In genomic region chr6:26019261-26019845, GRCh38 we compare ENCODE assay signal across 11 cellular contexts. TPM values are rescaled to one million over a fixed set of nuclear protein-coding genes. Genes with fewer than 3 reads are reported as not detected.
DNase-seq lines count a peak whose midpoint lies in the region; ATAC-seq and TF ChIP-seq lines count a peak whose summit lies in the region.
"Had no signal": no experiment of that assay in that cellular context is flagged by ENCODE, and none has a peak within 500 bp of the region (broad histone marks: within the 10 kb centered on the region; RNA-seq: fewer than 3 reads in every experiment).

No MANE protein-coding gene starts in this region.

- no peaks in the 10 kb centered on the region for H3K36me3 Mint-ChIP-seq in activated naive CD8-positive, alpha-beta T cell
- no peaks in the 10 kb centered on the region for H3K36me3 Mint-ChIP-seq in immature natural killer cell

- peaks cover 42% of the 10 kb centered on the region for H3K4me1 ChIP-seq in left ventricle myocardium inferior
- H3K4me1 ChIP-seq in transverse colon, result peaks cover 0 to 6% (median 3%) of the 10 kb centered on the region in 4 donors

- H3K27me3 ChIP-seq in left ventricle myocardium inferior (ENCODE audit: low read depth) (no peaks in the 10 kb centered on the region), transverse colon (no peaks in the 10 kb centered on the region)
- H3K27me3 ChIP-seq: spleen had no signal

- H3K27ac ChIP-seq in left ventricle myocardium inferior (replicated peaks) (peak overlapping the region; percentile 97), transverse colon (peak overlapping the region; percentile 93 to 99 (median 98))

- in situ Hi-C loops in transverse colon (cut with MboI; ENCODE audit: low pct_ligation_motif_present in 1 of 4, low pct_unique_long_range_greater_than_20kb in 1 of 4, low sequenced_read_pairs in 3 of 4), result no loop called here

- no peak overlapping the region for H3K27ac Mint-ChIP-seq in activated naive CD8-positive, alpha-beta T cell
- H3K27ac Mint-ChIP-seq in immature natural killer cell, result peak overlapping the region; percentile 64 to 100 (median 98)

- intact Hi-C loops in left ventricle myocardium inferior (cut with micrococcal nuclease) (no loop called here), Right ventricle myocardium superior (cut with DNase I) (no loop called here), transverse colon (cut with DNase I; ENCODE audit: low total_unique reads) (no loop called here)

- no peak for ATAC-seq in Right ventricle myocardium superior (ENCODE audit: poor library complexity)
- no peak for ATAC-seq in HG02588 (IDR thresholded peaks at IDR 0.05; ENCODE audit: unreplicated experiment)

- H3K4me1 Mint-ChIP-seq in activated naive CD8-positive, alpha-beta T cell (ENCODE audit: low read depth), result peaks cover 31% of the 10 kb centered on the region
- H3K4me1 Mint-ChIP-seq in immature natural killer cell, result peaks cover 26 to 51% of the 10 kb centered on the region in 2 donors

- H3K9me3 ChIP-seq in left ventricle myocardium inferior (replicated peaks) (no peaks in the 10 kb centered on the region), transverse colon (no peaks in the 10 kb centered on the region)

- no peak for TF ChIP-seq POLR2A in transverse colon (IDR thresholded peaks at IDR 0.05)

- no peaks in the 10 kb centered on the region for H3K9me3 Mint-ChIP-seq in activated naive CD8-positive, alpha-beta T cell (ENCODE audit: low read depth)
- H3K9me3 Mint-ChIP-seq in immature natural killer cell, result peaks cover 0 to 2% (median 0%) of the 10 kb centered on the region in 6 donors

- H3K4me3 Mint-ChIP-seq in activated naive CD8-positive, alpha-beta T cell, result peak overlapping the region; percentile 57
- H3K4me3 Mint-ChIP-seq in immature natural killer cell, result peak overlapping the region in 4 of 5 donors; percentile 33 to 95 (median 54)

- no peak for TF ChIP-seq EP300 in transverse colon (IDR thresholded peaks at IDR 0.05; ENCODE audit: low read depth)

- WGBS in transverse colon (ENCODE audit: low coverage in 1 of 2), 2 donors, result 81% methylated on average over 5 to 9 of the region's 9 CpGs

- DNase-seq in left ventricle myocardium inferior (no peak), Right ventricle myocardium superior (no peak), immature natural killer cell (no peak), transverse colon (no peak), inferior parietal cortex (ENCODE audit: extremely low spot score) (no peak), EL (no peak)
- DNase-seq: effector CD4-positive, alpha-beta T cell; spleen; stimulated activated naive CD4-positive, alpha-beta T cell treated with Interleukin-2 at 50 U/mL for 16 hours had no signal

- no peak for TF ChIP-seq CTCF in left ventricle myocardium inferior (IDR thresholded peaks at IDR 0.05; ENCODE audit: borderline replicate concordance)
- TF ChIP-seq CTCF in transverse colon (IDR thresholded peaks at IDR 0.05), result no peak

- H3K36me3 ChIP-seq in left ventricle myocardium inferior, result no peaks in the 10 kb centered on the region
- H3K36me3 ChIP-seq in transverse colon, result no peaks in the 10 kb centered on the region
- H3K36me3 ChIP-seq: spleen had no signal

- H3K27me3 Mint-ChIP-seq in activated naive CD8-positive, alpha-beta T cell, result no peaks in the 10 kb centered on the region
- H3K27me3 Mint-ChIP-seq in immature natural killer cell (ENCODE audit: low read depth in 3 of 3), result peaks cover 18 to 27% (median 25%) of the 10 kb centered on the region in 3 donors

- no peak overlapping the region for H3K4me3 ChIP-seq in left ventricle myocardium inferior
- peak overlapping the region in 1 of 4 donors; percentile 68 for H3K4me3 ChIP-seq in transverse colon

RNA-seq across cellular contexts. Expression of gene TRIM38, which starts 56.8 kb away (rescaled TPM):
- 2.2 TPM for total RNA-seq in left ventricle myocardium inferior
- total RNA-seq in Right ventricle myocardium superior, result 2.3 TPM
- 10 to 100 TPM in 1 of 3 donors, 1 to 10 TPM in 2; 3.6 to 11.4 (median 5.0) TPM for polyA plus RNA-seq in immature natural killer cell
- total RNA-seq in transverse colon, result 10 to 100 TPM in 2 of 4 donors, 1 to 10 TPM in 2; 9.4 to 14.4 (median 9.9) TPM
